Comparison of ENCODE assay signal across 3 cellular contexts in the genomic region with DNA sequence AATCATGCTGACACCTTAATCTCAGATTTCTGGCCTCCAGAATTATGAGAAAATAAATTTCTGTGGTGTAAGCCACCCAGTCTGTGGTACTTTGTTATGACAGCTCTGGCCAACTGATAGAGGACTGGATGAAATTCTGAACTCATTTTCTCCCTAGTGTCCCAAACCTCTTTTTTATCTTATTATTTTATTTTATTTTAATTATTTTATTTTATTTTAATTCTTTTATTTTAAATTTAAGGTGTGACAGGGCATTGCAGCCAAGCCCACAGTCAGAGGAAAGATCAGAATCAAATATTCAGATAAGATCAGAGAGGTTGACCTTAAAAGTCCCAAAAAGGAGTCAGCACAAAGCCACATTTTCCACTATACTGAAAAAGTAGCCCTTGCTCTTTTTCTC.
"Had no signal": no experiment of that assay in that cellular context is flagged by ENCODE, and none has a peak within 500 bp of the region (broad histone marks: within the 10 kb centered on the region; RNA-seq: fewer than 3 reads in every experiment).

No MANE protein-coding gene starts in this region.

- DNase-seq: GDM1, GF-D8 had no signal

- ATAC-seq: GM12878 had no signal
